ENCODE assay signal across 12 cellular contexts in genomic region chr16:14111713-14112538, GRCh38. TPM values are rescaled to one million over a fixed set of nuclear protein-coding genes. Genes with fewer than 3 reads are reported as not detected.
DNase-seq lines count a peak whose midpoint lies in the region; ATAC-seq and TF ChIP-seq lines count a peak whose summit lies in the region.
"Had no signal": no experiment of that assay in that cellular context is flagged by ENCODE, and none has a peak within 500 bp of the region (broad histone marks: within the 10 kb centered on the region; RNA-seq: fewer than 3 reads in every experiment).

No MANE protein-coding gene starts in this region.

- H3K4me1 ChIP-seq in BE2C (no peaks in the 10 kb centered on the region), endodermal cell (ENCODE audit: control insufficient read depth, insufficient read depth, low read length) (no peaks in the 10 kb centered on the region)

- H3K9me3 ChIP-seq in BE2C (no peaks in the 10 kb centered on the region), endodermal cell (ENCODE audit: control insufficient read depth, low read length) (no peaks in the 10 kb centered on the region)

- H3K9me3 Mint-ChIP-seq in endodermal cell (no peaks in the 10 kb centered on the region), mesothelial cell of epicardium (no peaks in the 10 kb centered on the region)
- H3K9me3 Mint-ChIP-seq: CD14-positive monocyte had no signal

- H3K36me3 ChIP-seq in BE2C = no peaks in the 10 kb centered on the region
- no peaks in the 10 kb centered on the region for H3K36me3 ChIP-seq in endodermal cell (ENCODE audit: control insufficient read depth, insufficient read depth, low read length)

- TF ChIP-seq CTCF in BE2C (IDR thresholded peaks at IDR 0.05; ENCODE audit: low read depth, low read length) = no peak
- TF ChIP-seq CTCF in endodermal cell (conservative IDR thresholded peaks at IDR 0.05) = no peak
- no peak for TF ChIP-seq CTCF in mesothelial cell of epicardium (IDR thresholded peaks at IDR 0.05; ENCODE audit: unreplicated experiment)

- no peaks in the 10 kb centered on the region for H3K27me3 ChIP-seq in BE2C
- no peaks in the 10 kb centered on the region for H3K27me3 ChIP-seq in endodermal cell (ENCODE audit: control insufficient read depth, insufficient read depth, low read length, poor library complexity, severe bottlenecking)

- H3K36me3 Mint-ChIP-seq in endodermal cell (ENCODE audit: low read depth) (no peaks in the 10 kb centered on the region), mesothelial cell of epicardium (peaks cover 5% of the 10 kb centered on the region)
- H3K36me3 Mint-ChIP-seq: activated CD8-positive, alpha-beta memory T cell treated with anti-CD3 and anti-CD28 coated beads, Interleukin-2, amount 10 ng/mL, durations not matched to agents 7 days and 5 days; CD14-positive monocyte had no signal

- peak; percentile 12 for DNase-seq in BE2C
- DNase-seq in NCI-H2081 (lab: John Stamatoyannopoulos, UW) = peak; percentile 43 to 68
- no peak for DNase-seq in endodermal cell
- DNase-seq in mesothelial cell of epicardium (ENCODE audit: low spot score in 2 of 2, unreplicated experiment in 2 of 2) = no peak
- no peak for DNase-seq in activated naive CD4-positive, alpha-beta T cell treated with Interleukin-2 at 50 U/mL for 16 hours
- DNase-seq in SKM-1 treated with dmso at 0.1 percent for 144 hours (lab: John Stamatoyannopoulos, UW; ENCODE audit: unreplicated experiment) = no peak
- no peak for DNase-seq in GOT3 (lab: John Stamatoyannopoulos, UW)
- DNase-seq: activated CD8-positive, alpha-beta memory T cell treated with anti-CD3 and anti-CD28 coated beads, Interleukin-2, amount 10 ng/mL, durations not matched to agents 7 days and 5 days had no signal

- H3K27me3 Mint-ChIP-seq in endodermal cell (ENCODE audit: insufficient read depth) (no peaks in the 10 kb centered on the region), mesothelial cell of epicardium (ENCODE audit: low read depth) (no peaks in the 10 kb centered on the region)
- H3K27me3 Mint-ChIP-seq: activated CD8-positive, alpha-beta memory T cell treated with anti-CD3 and anti-CD28 coated beads, Interleukin-2, amount 10 ng/mL, durations not matched to agents 7 days and 5 days had no signal

- H3K4me3 Mint-ChIP-seq in endodermal cell (no peak overlapping the region), mesothelial cell of epicardium (no peak overlapping the region)
- H3K4me3 Mint-ChIP-seq: activated CD8-positive, alpha-beta memory T cell treated with anti-CD3 and anti-CD28 coated beads, Interleukin-2, amount 10 ng/mL, durations not matched to agents 7 days and 5 days; CD14-positive monocyte had no signal

- H3K4me1 Mint-ChIP-seq in endodermal cell = peaks cover 17% of the 10 kb centered on the region
- H3K4me1 Mint-ChIP-seq in mesothelial cell of epicardium = peaks cover 33% of the 10 kb centered on the region

- H3K9ac ChIP-seq in endodermal cell (ENCODE audit: extremely low read depth, low read length, poor library complexity, severe bottlenecking) = no peak overlapping the region

- peak overlapping the region; percentile 4 for H3K27ac Mint-ChIP-seq in endodermal cell
- H3K27ac Mint-ChIP-seq in mesothelial cell of epicardium = peak overlapping the region; percentile 59
- H3K27ac Mint-ChIP-seq: activated CD8-positive, alpha-beta memory T cell treated with anti-CD3 and anti-CD28 coated beads, Interleukin-2, amount 10 ng/mL, durations not matched to agents 7 days and 5 days had no signal

- ATAC-seq in GM18907 (IDR thresholded peaks at IDR 0.05; ENCODE audit: unreplicated experiment) = no peak
- ATAC-seq: activated CD8-positive, alpha-beta memory T cell treated with anti-CD3 and anti-CD28 coated beads, Interleukin-2, amount 10 ng/mL, durations not matched to agents 7 days and 5 days had no signal

- no peak overlapping the region for H3K27ac ChIP-seq in endodermal cell (ENCODE audit: low read depth, low read length)
- H3K27ac ChIP-seq: SK-N-MC had no signal

- 94 to 95% methylated on average over 13 to 14 of the region's 14 CpGs for WGBS in endodermal cell (ENCODE audit: insufficient coverage in 1 of 2, insufficient read length in 1 of 2), 2 experiments

- H3K4me3 ChIP-seq in BE2C (ENCODE audit: low read depth, low read length) = no peak overlapping the region
- H3K4me3 ChIP-seq in endodermal cell (ENCODE audit: low read length) = no peak overlapping the region
- H3K4me3 ChIP-seq: coronary artery, SK-N-MC had no signal

RNA-seq across cellular contexts. Expression of gene MRTFB, which starts 40.8 kb away (rescaled TPM):
- polyA plus RNA-seq in BE2C (2012; ENCODE audit: insufficient read depth, insufficient read length, low read depth) = 8.7 TPM
- 10 to 100 TPM; 49.4 to 58.6 TPM for total RNA-seq in endodermal cell
- polyA plus RNA-seq in endodermal cell (2013, experiment 1 of 2) = 25.0 TPM
- polyA plus RNA-seq in endodermal cell (2013, experiment 2 of 2) = 24.1 TPM
- 74.7 to 77.5 TPM (median 75.6 TPM) in 3 replicates for total RNA-seq in mesothelial cell of epicardium

Comparison
In these comparisons a context has a peak if more than half of its experiments do, and no peak if none do; other contexts are left out.
1. DNase-seq: peak in BE2C (single experiment) and NCI-H2081 (2 of 2); none in endodermal cell (single experiment), mesothelial cell of epicardium (0 of 2), activated naive CD4-positive, alpha-beta T cell treated with Interleukin-2 at 50 U/mL for 16 hours (single experiment), SKM-1 treated with dmso at 0.1 percent for 144 hours (single experiment) and GOT3 (single experiment).